Comparison of ENCODE assay signal across 27 cellular contexts in genomic region chr17:6948976-6949375, GRCh38. TPM values are rescaled to one million over a fixed set of nuclear protein-coding genes. Genes with fewer than 3 reads are reported as not detected.
A peak's percentile ranks its signal among the peaks of the same experiment; 100 is the strongest.
DNase-seq lines count a peak whose midpoint lies in the region; ATAC-seq, FAIRE-seq and TF ChIP-seq lines count a peak whose summit lies in the region.
"Had no signal": no experiment of that assay in that cellular context is flagged by ENCODE, and none has a peak within 500 bp of the region (broad histone marks: within the 10 kb centered on the region; RNA-seq: fewer than 3 reads in every experiment).

No MANE protein-coding gene starts in this region.

- H3K9me3 Mint-ChIP-seq in T-helper 2 cell treated with Interferon-gamma antibody and Interleukin-4, amounts not matched to agents 5 μg/mL and 100 μg/mL, for 36 hours: no peaks in the 10 kb centered on the region
- H3K9me3 Mint-ChIP-seq in natural killer cell treated with Interleukin-12 subunit alpha and Interleukin-12 subunit beta and Interleukin-15 and Interleukin-18, amount 100 ng/mL, for 72 hours: no peaks in the 10 kb centered on the region
- no peaks in the 10 kb centered on the region for H3K9me3 Mint-ChIP-seq in natural killer cell
- H3K9me3 Mint-ChIP-seq: CD4-positive, alpha-beta T cell had no signal

- no peaks in the 10 kb centered on the region for H3K4me1 ChIP-seq in endothelial cell of umbilical vein (ENCODE audit: control insufficient read depth, extremely low read depth, insufficient read depth, low read length)
- H3K4me1 ChIP-seq: Peyer's patch had no signal

- H3K36me3 ChIP-seq in endothelial cell of umbilical vein (ENCODE audit: control insufficient read depth in 2 of 2, extremely low read depth in 1 of 2, insufficient read depth in 2 of 2, low read length in 2 of 2): no peaks in the 10 kb centered on the region
- H3K36me3 ChIP-seq: brain microvascular endothelial cell, MG63, Peyer's patch had no signal

- peaks cover 7% of the 10 kb centered on the region for H3K4me1 Mint-ChIP-seq in T-helper 2 cell treated with Interferon-gamma antibody and Interleukin-4, amounts not matched to agents 5 μg/mL and 100 μg/mL, for 36 hours (ENCODE audit: low read depth)
- H3K4me1 Mint-ChIP-seq in natural killer cell treated with Interleukin-12 subunit alpha and Interleukin-12 subunit beta and Interleukin-15 and Interleukin-18, amount 100 ng/mL, for 72 hours (ENCODE audit: low read depth in 2 of 2): peaks cover 5 to 7% of the 10 kb centered on the region in 2 donors
- H3K4me1 Mint-ChIP-seq in natural killer cell: peaks cover 5 to 6% of the 10 kb centered on the region in 2 donors
- H3K4me1 Mint-ChIP-seq: nephron had no signal

- peaks cover 0 to under 1% of the 10 kb centered on the region in 2 experiments for H3K27me3 ChIP-seq in endothelial cell of umbilical vein (ENCODE audit: control insufficient read depth in 2 of 2, insufficient read depth in 2 of 2, low read length in 2 of 2)
- H3K27me3 ChIP-seq: brain microvascular endothelial cell, MG63, Peyer's patch had no signal

- no peak for ATAC-seq in natural killer cell treated with Interleukin-12 subunit alpha and Interleukin-12 subunit beta and Interleukin-15 and Interleukin-18, amount 100 ng/mL, for 72 hours
- ATAC-seq in natural killer cell: no peak
- ATAC-seq: HCT116 had no signal

- FAIRE-seq in endothelial cell of umbilical vein (lab: Jason Lieb, UNC): no peak
- FAIRE-seq: kidney, TTC549 had no signal

- H3K4me3 ChIP-seq in endothelial cell of umbilical vein (replicated peaks in 1 of 3; ENCODE audit: insufficient read depth in 1 of 3, low read depth in 1 of 3, low read length in 3 of 3): no peak overlapping the region
- H3K4me3 ChIP-seq: lung, MG63, Peyer's patch had no signal

- no peak for TF ChIP-seq CTCF in natural killer cell (IDR thresholded peaks at IDR 0.05)
- TF ChIP-seq CTCF in endothelial cell of umbilical vein (IDR thresholded peaks at IDR 0.05; ENCODE audit: extremely low read depth in 1 of 2, insufficient read depth in 1 of 2, low read depth in 1 of 2, low read length in 2 of 2): no peak

- H3K79me2 ChIP-seq in endothelial cell of umbilical vein (ENCODE audit: control insufficient read depth, insufficient read depth, low read length): no peaks in the 10 kb centered on the region

- H3K9me1 ChIP-seq in endothelial cell of umbilical vein (replicated peaks; ENCODE audit: control insufficient read depth, extremely low read depth, insufficient read depth, low read length): no peaks in the 10 kb centered on the region

- no TSS peak for BruUV-seq in endothelial cell of umbilical vein (replicated peaks; lab: Mats Ljungman, UMichigan)

- dilution Hi-C loops in endothelial cell of umbilical vein (cut with MboI; ENCODE audit: extremely low pct_ligation_motif_present, low sequenced_read_pairs): no loop called here

- no peak for TF ChIP-seq POLR2A in endothelial cell of umbilical vein (IDR thresholded peaks at IDR 0.05; ENCODE audit: low read depth, low read length)

- H4K20me1 ChIP-seq in endothelial cell of umbilical vein (replicated peaks; ENCODE audit: control insufficient read depth, extremely low read depth, insufficient read depth, low read length): no peaks in the 10 kb centered on the region

- no peaks in the 10 kb centered on the region for H3K27me3 Mint-ChIP-seq in T-helper 2 cell treated with Interferon-gamma antibody and Interleukin-4, amounts not matched to agents 5 μg/mL and 100 μg/mL, for 36 hours (ENCODE audit: low read depth)
- peaks cover 0 to 3% of the 10 kb centered on the region in 2 donors for H3K27me3 Mint-ChIP-seq in natural killer cell treated with Interleukin-12 subunit alpha and Interleukin-12 subunit beta and Interleukin-15 and Interleukin-18, amount 100 ng/mL, for 72 hours
- no peaks in the 10 kb centered on the region for H3K27me3 Mint-ChIP-seq in natural killer cell (ENCODE audit: low read depth in 2 of 2)
- H3K27me3 Mint-ChIP-seq: CD4-positive, alpha-beta T cell had no signal

- POLR2A ChIA-PET in endothelial cell of umbilical vein (lab: Charles Lee): no interaction called here

- H3K9ac ChIP-seq in endothelial cell of umbilical vein (replicated peaks; ENCODE audit: extremely low read depth, insufficient read depth, low read length): no peak overlapping the region

- CTCF ChIA-PET in endothelial cell of umbilical vein (lab: Charles Lee): no interaction called here

- H2AFZ ChIP-seq in endothelial cell of umbilical vein (ENCODE audit: low read depth, low read length): peak overlapping the region; percentile 23

- H3K36me3 Mint-ChIP-seq in T-helper 2 cell treated with Interferon-gamma antibody and Interleukin-4, amounts not matched to agents 5 μg/mL and 100 μg/mL, for 36 hours (ENCODE audit: low read depth): no peaks in the 10 kb centered on the region
- no peaks in the 10 kb centered on the region for H3K36me3 Mint-ChIP-seq in natural killer cell treated with Interleukin-12 subunit alpha and Interleukin-12 subunit beta and Interleukin-15 and Interleukin-18, amount 100 ng/mL, for 72 hours
- H3K36me3 Mint-ChIP-seq in natural killer cell: no peaks in the 10 kb centered on the region

- H3K27ac Mint-ChIP-seq in T-helper 2 cell treated with Interferon-gamma antibody and Interleukin-4, amounts not matched to agents 5 μg/mL and 100 μg/mL, for 36 hours: peak overlapping the region; percentile 32
- H3K27ac Mint-ChIP-seq in natural killer cell treated with Interleukin-12 subunit alpha and Interleukin-12 subunit beta and Interleukin-15 and Interleukin-18, amount 100 ng/mL, for 72 hours: peak overlapping the region; percentile 3 to 9
- H3K27ac Mint-ChIP-seq in natural killer cell: no peak overlapping the region
- H3K27ac Mint-ChIP-seq: CD4-positive, alpha-beta T cell; nephron had no signal

- no peak overlapping the region for H3K4me2 ChIP-seq in endothelial cell of umbilical vein (ENCODE audit: insufficient read depth, low read length)

- H3K9me3 ChIP-seq in endothelial cell of umbilical vein (replicated peaks; ENCODE audit: control insufficient read depth, insufficient read depth, low read length): no peaks in the 10 kb centered on the region
- H3K9me3 ChIP-seq: MG63, Peyer's patch had no signal

- H3K27ac ChIP-seq in endothelial cell of umbilical vein (ENCODE audit: insufficient read depth, low read depth, low read length): no peak overlapping the region
- H3K27ac ChIP-seq: brain microvascular endothelial cell, Peyer's patch had no signal

- DNase-seq in T-helper 2 cell treated with Interferon-gamma antibody and Interleukin-4, amounts not matched to agents 5 μg/mL and 100 μg/mL, for 36 hours (ENCODE audit: low spot score): no peak
- no peak for DNase-seq in T-helper 2 cell
- DNase-seq in natural killer cell treated with Interleukin-12 subunit alpha and Interleukin-12 subunit beta and Interleukin-15 and Interleukin-18, amount 100 ng/mL, for 72 hours (ENCODE audit: low spot score): no peak
- no peak for DNase-seq in natural killer cell
- DNase-seq in endothelial cell of umbilical vein (ENCODE audit: low read depth, low spot score): no peak
- DNase-seq in globus pallidus (ENCODE audit: low spot score): no peak
- DNase-seq in UCSD-AML1 (lab: John Stamatoyannopoulos, UW; ENCODE audit: unreplicated experiment): no peak
- DNase-seq in DMS79 treated with DMSO at 0.1 percent for 48 hours (lab: John Stamatoyannopoulos, UW): no peak
- DNase-seq: 8988T; activated gamma-delta T cell; amniotic stem cell; brain microvascular endothelial cell; CD4-positive, alpha-beta T cell; head of caudate nucleus; kidney; MG63; NCI-H2029; NCI-H526; NK-92 treated with Interleukin-12 subunit alpha and Interleukin-12 subunit beta, amount 100 ng/mL, for 24 hours; Peyer's patch; stimulated activated CD4-positive, alpha-beta T cell treated with anti-CD3 and anti-CD28 coated beads, Interleukin-2, amount 100 ng/mL, for 24 hours had no signal

- intact Hi-C loops in natural killer cell (cut with micrococcal nuclease) (no loop called here), endothelial cell of umbilical vein (cut with micrococcal nuclease) (no loop called here)

- no peak overlapping the region for H3K4me3 Mint-ChIP-seq in T-helper 2 cell treated with Interferon-gamma antibody and Interleukin-4, amounts not matched to agents 5 μg/mL and 100 μg/mL, for 36 hours
- H3K4me3 Mint-ChIP-seq in natural killer cell treated with Interleukin-12 subunit alpha and Interleukin-12 subunit beta and Interleukin-15 and Interleukin-18, amount 100 ng/mL, for 72 hours: no peak overlapping the region
- no peak overlapping the region for H3K4me3 Mint-ChIP-seq in natural killer cell
- H3K4me3 Mint-ChIP-seq: CD4-positive, alpha-beta T cell; nephron had no signal

TF ChIP-seq in endothelial cell of umbilical vein, 7 proteins besides CTCF, POLR2A, EP300 and RAD21:
- TF ChIP-seq GATA2 (IDR thresholded peaks at IDR 0.05; ENCODE audit: insufficient read depth, insufficient read length, low read depth, low read length) (no peak), JUN (IDR thresholded peaks at IDR 0.05; ENCODE audit: borderline replicate concordance, insufficient read depth, insufficient read length, low read depth) (no peak), MYC (IDR thresholded peaks at IDR 0.05; ENCODE audit: low read depth, low read length) (no peak), POLR2AphosphoS5 (IDR thresholded peaks at IDR 0.05; ENCODE audit: insufficient read depth, low read depth, low read length) (no peak), EZH2 (IDR thresholded peaks at IDR 0.05; ENCODE audit: borderline replicate concordance, low read depth, low read length, severe bottlenecking) (no peak), FOS (IDR thresholded peaks at IDR 0.05; ENCODE audit: borderline replicate concordance, insufficient read depth, low read length) (no peak)
TF ChIP-seq in endothelial cell of umbilical vein: peak in this region for 0.

RNA-seq across cellular contexts. Expression of gene ALOX12, which starts 46.9 kb away (rescaled TPM):
- total RNA-seq in natural killer cell treated with Interleukin-12 subunit alpha and Interleukin-12 subunit beta and Interleukin-15 and Interleukin-18, amount 100 ng/mL, for 72 hours: not detected
- total RNA-seq in natural killer cell (1 to 10 TPM in 2 of 3 donors, under 1 TPM in 1; 0.77 to 2.4 (median 1.3) TPM), endothelial cell of umbilical vein (not detected in 2 replicates)
- polyA plus RNA-seq in endothelial cell of umbilical vein: not detected in 2 replicates
- polyA plus RNA-seq in endothelial cell of umbilical vein (2011; cell fraction: cytosol; rRNA removed): 0.03 TPM in 1 of 2 replicates, not detected in the other
- polyA plus RNA-seq in endothelial cell of umbilical vein (2011; cell fraction: nucleus; rRNA removed): not detected in 2 replicates
- polyA plus RNA-seq in endothelial cell of umbilical vein (2012): 0.16 and 0.52 TPM in 2 replicates
- polyA minus RNA-seq in endothelial cell of umbilical vein: not detected in 2 replicates
- polyA minus RNA-seq in endothelial cell of umbilical vein (2011; cell fraction: cytosol; rRNA and poly(A)+ RNA removed): not detected
- not detected in 2 replicates for polyA minus RNA-seq in endothelial cell of umbilical vein (2011; cell fraction: nucleus; rRNA and poly(A)+ RNA removed)
- total RNA-seq: CD4-positive, alpha-beta T cell; HT1080; kidney; Peyer's patch; urinary bladder had no signal

Comparison
In these comparisons a context has a peak if more than half of its experiments do, and no peak if none do; other contexts are left out.
1. H3K27ac Mint-ChIP-seq: peak in T-helper 2 cell treated with Interferon-gamma antibody and Interleukin-4, amounts not matched to agents 5 μg/mL and 100 μg/mL, for 36 hours (single experiment) and natural killer cell treated with Interleukin-12 subunit alpha and Interleukin-12 subunit beta and Interleukin-15 and Interleukin-18, amount 100 ng/mL, for 72 hours (2 of 2); none in natural killer cell (0 of 2).